Comparison of ENCODE assay signal across 1 cellular context in the genomic region with DNA sequence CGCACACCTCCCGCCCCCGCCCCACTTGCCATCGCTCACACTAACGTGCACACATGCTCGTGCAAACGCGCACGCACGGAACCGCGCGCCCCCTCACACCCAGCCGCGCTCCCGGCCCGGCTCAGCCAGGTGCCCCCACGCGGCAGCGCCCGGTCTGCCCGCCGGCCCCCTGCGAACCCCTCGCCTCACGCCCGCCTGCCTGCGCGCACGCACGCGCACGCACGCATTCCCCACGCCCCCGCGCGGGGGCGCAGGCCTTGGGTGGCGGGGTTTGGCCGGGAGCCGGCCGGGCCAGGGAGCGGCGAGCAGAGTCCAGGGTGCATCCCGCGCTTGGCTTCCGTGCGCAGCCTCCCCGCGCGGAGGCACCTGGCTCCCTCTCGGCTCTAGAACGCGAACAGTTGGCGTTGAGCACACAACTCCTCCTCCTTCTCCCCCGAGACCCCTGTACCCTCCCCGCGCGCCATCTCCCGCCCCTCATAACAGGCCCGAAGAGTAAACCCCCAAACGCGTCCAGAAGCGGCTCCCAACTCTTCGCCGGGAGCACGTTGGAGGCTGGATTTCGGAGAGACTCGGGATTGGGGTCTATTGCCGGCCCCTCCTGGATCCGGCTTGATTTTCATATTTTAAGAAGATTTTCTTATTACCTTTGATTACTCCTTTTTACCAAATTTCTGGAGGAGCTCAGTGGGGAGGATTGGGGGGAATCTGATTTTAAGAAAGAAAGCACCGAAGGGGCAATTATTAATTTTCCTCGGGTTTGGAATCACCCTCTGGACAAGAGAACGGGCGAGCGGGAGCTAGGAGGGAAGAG.
TF ChIP-seq lines count a peak whose summit lies in the region.

No MANE protein-coding gene starts in this region.

TF ChIP-seq in HEK293, 187 proteins besides CTCF, POLR2A, EP300 and RAD21 (continued from another document):
- TF ChIP-seq ZBTB6 (tag by site-specific recombination; IDR thresholded peaks at IDR 0.05): no peak
TF ChIP-seq in HEK293: peak in this region for 4.
